Comparison of ENCODE assay signal across 14 cellular contexts in the genomic region with DNA sequence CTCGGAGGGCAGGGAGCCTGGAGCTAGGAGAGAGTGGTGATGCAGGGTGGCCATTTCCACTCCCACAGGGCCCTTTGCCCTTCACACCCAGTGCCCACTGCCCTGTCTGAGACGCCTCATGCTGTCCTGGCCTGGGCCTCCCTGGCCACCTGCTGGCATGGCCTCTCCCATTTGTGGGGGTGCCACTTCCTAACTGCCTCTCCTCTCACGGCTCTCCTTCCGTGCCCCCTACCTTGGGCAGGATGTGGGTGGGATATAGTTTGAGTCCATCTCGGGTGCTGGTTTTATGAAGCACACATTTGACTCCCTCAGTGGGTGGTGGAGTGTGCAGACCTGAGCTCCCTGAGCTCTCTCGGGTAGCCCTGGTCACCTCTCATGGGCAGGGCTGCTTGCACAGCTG. TPM values are rescaled to one million over a fixed set of nuclear protein-coding genes. Genes with fewer than 3 reads are reported as not detected.
DNase-seq lines count a peak whose midpoint lies in the region; ATAC-seq lines count a peak whose summit lies in the region.
"Had no signal": no experiment of that assay in that cellular context is flagged by ENCODE, and none has a peak within 500 bp of the region (broad histone marks: within the 10 kb centered on the region; RNA-seq: fewer than 3 reads in every experiment).

No MANE protein-coding gene starts in this region.

- H3K27ac Mint-ChIP-seq in activated T-cell treated with anti-CD3 and anti-CD28 coated beads, Interleukin-2, amount 50 U/mL, for 24 hours = peak overlapping the region; percentile 83
- peak overlapping the region; percentile 83 for H3K27ac Mint-ChIP-seq in T-helper 2 cell treated with Interferon-gamma antibody and Interleukin-4, amounts not matched to agents 5 μg/mL and 100 μg/mL, for 36 hours

- H3K27me3 Mint-ChIP-seq in activated T-cell treated with anti-CD3 and anti-CD28 coated beads, Interleukin-2, amount 50 U/mL, for 24 hours = no peaks in the 10 kb centered on the region
- H3K27me3 Mint-ChIP-seq in T-helper 2 cell treated with Interferon-gamma antibody and Interleukin-4, amounts not matched to agents 5 μg/mL and 100 μg/mL, for 36 hours (ENCODE audit: low read depth) = no peaks in the 10 kb centered on the region

- DNase-seq in activated T-cell treated with anti-CD3 and anti-CD28 coated beads, Interleukin-2, amount 50 U/mL, for 24 hours = no peak
- DNase-seq in activated T-cell treated with anti-CD3 and anti-CD28 coated beads for 4 hours (no peak), dermis blood vessel endothelial cell (no peak), NCI-H82 treated with DMSO at 0.1 percent for 48 hours (lab: John Stamatoyannopoulos, UW; ENCODE audit: unreplicated experiment) (no peak)
- DNase-seq in T-helper 2 cell treated with Interferon-gamma antibody and Interleukin-4, amounts not matched to agents 5 μg/mL and 100 μg/mL, for 36 hours (ENCODE audit: low spot score) = no peak
- DNase-seq in stimulated activated naive CD8-positive, alpha-beta T cell treated with anti-CD3 and anti-CD28 coated beads, Interleukin-15, Interleukin-2, amounts not matched to agents 100 U/mL and 50 U/mL, for 24 hours = no peak
- DNase-seq: ACHN, DMS 273 treated with DMSO at 0.1 percent for 48 hours, Karpas-422, NCI-H187, NCI-H82 had no signal

- H3K9me3 Mint-ChIP-seq in activated T-cell treated with anti-CD3 and anti-CD28 coated beads, Interleukin-2, amount 50 U/mL, for 24 hours = no peaks in the 10 kb centered on the region
- no peaks in the 10 kb centered on the region for H3K9me3 Mint-ChIP-seq in T-helper 2 cell treated with Interferon-gamma antibody and Interleukin-4, amounts not matched to agents 5 μg/mL and 100 μg/mL, for 36 hours

- peaks cover 64% of the 10 kb centered on the region for H3K36me3 Mint-ChIP-seq in activated T-cell treated with anti-CD3 and anti-CD28 coated beads, Interleukin-2, amount 50 U/mL, for 24 hours (ENCODE audit: low read depth)
- H3K36me3 Mint-ChIP-seq in T-helper 2 cell treated with Interferon-gamma antibody and Interleukin-4, amounts not matched to agents 5 μg/mL and 100 μg/mL, for 36 hours (ENCODE audit: low read depth) = peaks cover 33% of the 10 kb centered on the region

- peak; percentile 8 for ATAC-seq in esophagus mucosa
- peak; percentile 10 for ATAC-seq in stimulated activated naive CD8-positive, alpha-beta T cell treated with anti-CD3 and anti-CD28 coated beads, Interleukin-15, Interleukin-2, amounts not matched to agents 100 U/mL and 50 U/mL, for 24 hours
- no peak for ATAC-seq in HG03045 (IDR thresholded peaks at IDR 0.05; ENCODE audit: unreplicated experiment)
- ATAC-seq: HCT116 had no signal

- H3K4me1 Mint-ChIP-seq in activated T-cell treated with anti-CD3 and anti-CD28 coated beads, Interleukin-2, amount 50 U/mL, for 24 hours (ENCODE audit: low read depth) = peaks cover 67% of the 10 kb centered on the region
- H3K4me1 Mint-ChIP-seq in T-helper 2 cell treated with Interferon-gamma antibody and Interleukin-4, amounts not matched to agents 5 μg/mL and 100 μg/mL, for 36 hours (ENCODE audit: low read depth) = peaks cover 50% of the 10 kb centered on the region

- no peak overlapping the region for H3K4me3 Mint-ChIP-seq in activated T-cell treated with anti-CD3 and anti-CD28 coated beads, Interleukin-2, amount 50 U/mL, for 24 hours
- H3K4me3 Mint-ChIP-seq in T-helper 2 cell treated with Interferon-gamma antibody and Interleukin-4, amounts not matched to agents 5 μg/mL and 100 μg/mL, for 36 hours = peak overlapping the region; percentile 67

RNA-seq across cellular contexts. Expression of gene DGKD, which starts 46.0 kb away (rescaled TPM):
- 6.7 TPM for total RNA-seq in esophagus mucosa
- 12.2 and 12.3 TPM in 2 replicates for total RNA-seq in dermis blood vessel endothelial cell
